ENCODE assay signal across 8 cellular contexts in the genomic region with DNA sequence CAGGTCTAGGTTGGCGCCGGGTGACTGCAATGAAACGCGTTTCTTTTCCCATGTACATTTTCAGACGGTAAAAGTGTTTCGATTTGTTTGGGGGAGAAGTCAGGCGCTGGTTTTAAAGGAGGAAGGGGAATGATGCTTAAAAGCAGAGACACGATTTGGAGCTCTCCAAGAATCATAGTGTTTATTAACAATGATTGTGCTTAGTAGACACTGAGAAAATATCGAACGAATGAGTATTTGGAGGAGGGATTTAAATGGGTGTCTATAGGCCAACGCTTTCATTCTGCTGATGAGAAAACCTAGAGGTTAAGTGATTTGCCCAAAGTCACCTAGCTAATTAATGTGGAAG. TPM values are rescaled to one million over a fixed set of nuclear protein-coding genes. Genes with fewer than 3 reads are reported as not detected.
DNase-seq lines count a peak whose midpoint lies in the region; ATAC-seq, FAIRE-seq and TF ChIP-seq lines count a peak whose summit lies in the region.

No MANE protein-coding gene starts in this region.

- peak overlapping the region; percentile 21; the same call in 1 of the 2 replicates for H3K18ac ChIP-seq in IMR-90 (ENCODE audit: low read depth, low read length)

- no peak overlapping the region for H4K5ac ChIP-seq in IMR-90 (ENCODE audit: low read depth, low read length)

- H2AK9ac ChIP-seq in IMR-90 (replicated peaks; ENCODE audit: low read depth, low read length, poor library complexity): no peak overlapping the region

- TF ChIP-seq POLR2A in IMR-90 (IDR thresholded peaks at IDR 0.05; ENCODE audit: low read depth, low read length): no peak

- H3K9ac ChIP-seq in IMR-90 (ENCODE audit: low read depth, low read length): peak overlapping the region; percentile 72
- peak overlapping the region; percentile 22 to 82 for H3K9ac ChIP-seq in kidney (ENCODE audit: low read length in 2 of 2)
- H3K9ac ChIP-seq in subcutaneous abdominal adipose tissue (ENCODE audit: low read length in 5 of 5): peak overlapping the region; percentile 80 to 94 (median 89)

- H3K9me3 ChIP-seq in IMR-90 (ENCODE audit: control insufficient read depth, insufficient read depth, low read length) (no peaks in the 10 kb centered on the region), kidney (ENCODE audit: control insufficient read depth in 1 of 2, low read length in 2 of 2) (no peaks in the 10 kb centered on the region), subcutaneous abdominal adipose tissue (ENCODE audit: control insufficient read depth in 5 of 5, low read length in 5 of 5) (peaks cover 0 to 5% (median 0%) of the 10 kb centered on the region in 5 donors)

- no peak overlapping the region for H3K4ac ChIP-seq in IMR-90 (ENCODE audit: low read depth, low read length)

- H2BK120ac ChIP-seq in IMR-90 (ENCODE audit: low read depth, low read length): no peak overlapping the region

- in situ Hi-C loops in IMR-90 (cut with MboI; ENCODE audit: low sequenced_read_pairs): no loop called here

- H2AFZ ChIP-seq in IMR-90 (replicated peaks; ENCODE audit: low read length, poor library complexity): peak overlapping the region; percentile 95

- no peak overlapping the region for H2BK20ac ChIP-seq in IMR-90 (ENCODE audit: low read depth, low read length)

- dilution Hi-C loops in IMR-90 (cut with HindIII; ENCODE audit: low sequenced_read_pairs, unreplicated experiment): no loop called here

- no peak overlapping the region for H2BK5ac ChIP-seq in IMR-90 (ENCODE audit: low read depth, low read length, poor library complexity, severe bottlenecking)

- FAIRE-seq in kidney (lab: Jason Lieb, UNC): no peak

- no peaks in the 10 kb centered on the region for H4K20me1 ChIP-seq in IMR-90 (ENCODE audit: insufficient read depth, low read length)

- intact Hi-C loops in IMR-90 (cut with micrococcal nuclease) (loop anchor here (2.0 kb wide), 1 partner anchor 36 kb away; the partner anchor contains the start of gene JAK1), kidney (cut with DNase I) (no loop called here)

- H4K8ac ChIP-seq in IMR-90 (ENCODE audit: low read depth in 2 of 2, low read length in 2 of 2): peak overlapping the region; percentile 38 to 50; a peak in 3 of 4 replicates

- CTCF ChIA-PET in IMR-90 (lab: Yijun Ruan, JAX): no interaction called here

- TF ChIP-seq RAD21 in IMR-90 (IDR thresholded peaks at IDR 0.05; ENCODE audit: low read length): no peak

- H3K4me3 ChIP-seq in IMR-90 (ENCODE audit: insufficient read depth, low read depth, low read length) (peak overlapping the region; percentile 58), kidney (ENCODE audit: low read length in 2 of 2) (peak overlapping the region; percentile 72 to 73), subcutaneous abdominal adipose tissue (ENCODE audit: low read depth in 1 of 5, low read length in 5 of 5) (peak overlapping the region; percentile 58 to 66 (median 65))

- TF ChIP-seq CTCF in IMR-90 (conservative IDR thresholded peaks at IDR 0.05; ENCODE audit: low read depth, low read length) (no peak), kidney (IDR thresholded peaks at IDR 0.05; ENCODE audit: borderline replicate concordance, extremely low read depth, insufficient read depth) (no peak)

- no peak overlapping the region for H2AK5ac ChIP-seq in IMR-90 (ENCODE audit: low read depth, low read length)

- H4K91ac ChIP-seq in IMR-90 (ENCODE audit: insufficient read depth, low read depth, low read length): no peak overlapping the region

- H3K4me2 ChIP-seq in IMR-90 (ENCODE audit: low read depth, low read length): peak overlapping the region; percentile 53

- H3K36me3 ChIP-seq in IMR-90 (ENCODE audit: control insufficient read depth, insufficient read depth, low read length): no peaks in the 10 kb centered on the region
- no peaks in the 10 kb centered on the region for H3K36me3 ChIP-seq in kidney (ENCODE audit: control insufficient read depth in 1 of 2, insufficient read depth in 2 of 2, low read length in 2 of 2)
- H3K36me3 ChIP-seq in subcutaneous abdominal adipose tissue (ENCODE audit: control insufficient read depth in 5 of 5, insufficient read depth in 5 of 5, low read length in 5 of 5): no peaks in the 10 kb centered on the region

- H3K27me3 ChIP-seq in IMR-90 (ENCODE audit: control insufficient read depth, insufficient read depth, low read length): no peaks in the 10 kb centered on the region
- no peaks in the 10 kb centered on the region for H3K27me3 ChIP-seq in subcutaneous abdominal adipose tissue (ENCODE audit: control insufficient read depth in 5 of 5, insufficient read depth in 4 of 5, low read length in 5 of 5)

- H2BK15ac ChIP-seq in IMR-90 (ENCODE audit: low read depth, low read length): 0 out of 3 replicates have a peak overlapping the region, but pooled peaks have one; percentile 19

- no peak for ATAC-seq in IMR-90 (ENCODE audit: low read depth)
- ATAC-seq in HG02571 (IDR thresholded peaks at IDR 0.05; ENCODE audit: unreplicated experiment): no peak
- ATAC-seq in HG02798 (IDR thresholded peaks at IDR 0.05; ENCODE audit: poor library complexity, unreplicated experiment): no peak
- ATAC-seq in GM18517 (IDR thresholded peaks at IDR 0.05; ENCODE audit: unreplicated experiment): no peak

- no TSS peak for BruUV-seq in IMR-90 (replicated peaks; lab: Mats Ljungman, UMichigan)

- peaks cover 8% of the 10 kb centered on the region for H3K9me1 ChIP-seq in IMR-90 (ENCODE audit: insufficient read depth, low read length)

- peak overlapping the region; percentile 13; the same call in 1 of the 2 replicates for H3K56ac ChIP-seq in IMR-90 (ENCODE audit: extremely low read depth, insufficient read depth, low read length)

- no peak overlapping the region; the same call in 1 of the 2 replicates for H3K14ac ChIP-seq in IMR-90 (replicated peaks; ENCODE audit: low read depth, low read length)

- no peak for DNase-seq in IMR-90
- DNase-seq in kidney: no peak
- no peak for DNase-seq in NCI-H345 (lab: John Stamatoyannopoulos, UW)

- peak overlapping the region; percentile 82 for H3K27ac ChIP-seq in IMR-90 (ENCODE audit: insufficient read depth, low read length)
- peak overlapping the region; percentile 19 for H3K27ac ChIP-seq in angular gyrus (ENCODE audit: low read depth, low read length)
- H3K27ac ChIP-seq in kidney (ENCODE audit: low read depth in 2 of 2, low read length in 2 of 2): peak overlapping the region; percentile 46 to 78
- peak overlapping the region; percentile 99 for H3K27ac ChIP-seq in subcutaneous abdominal adipose tissue (ENCODE audit: low read depth, low read length)

- H3K23ac ChIP-seq in IMR-90 (ENCODE audit: low read depth, low read length): peak overlapping the region; percentile 3; the same call in 1 of the 2 replicates

- peaks cover 0 to 6% of the 10 kb centered on the region in 2 experiments; a peak in 1 of 4 replicates for H3K79me1 ChIP-seq in IMR-90 (ENCODE audit: low read depth in 1 of 2, low read length in 2 of 2)

- 9% methylated on average over 4 of the region's 11 CpGs; no CpG with 5 or more reads in 1 of the 2 experiments for WGBS in IMR-90 (ENCODE audit: extremely low coverage in 2 of 2, insufficient read length in 1 of 2), 2 experiments

- H3K4me1 ChIP-seq in IMR-90 (ENCODE audit: control insufficient read depth, insufficient read depth, low read length) (peaks cover 9% of the 10 kb centered on the region), kidney (ENCODE audit: control insufficient read depth in 1 of 2, insufficient read depth in 1 of 2, low read depth in 1 of 2, low read length in 2 of 2) (peaks cover 4 to 10% of the 10 kb centered on the region in 2 donors), subcutaneous abdominal adipose tissue (ENCODE audit: control insufficient read depth in 5 of 5, insufficient read depth in 5 of 5, low read length in 5 of 5) (peaks cover 3 to 27% (median 18%) of the 10 kb centered on the region in 5 donors)

- POLR2A ChIA-PET in IMR-90 (lab: Charles Lee; ENCODE audit: unreplicated experiment): no interaction called here

TF ChIP-seq in IMR-90, 13 proteins besides CTCF, POLR2A, EP300 and RAD21 (continues in another document):
- TF ChIP-seq RCOR1 (IDR thresholded peaks at IDR 0.05; ENCODE audit: insufficient replicate concordance, low read length) (no peak), MXI1 (IDR thresholded peaks at IDR 0.05; ENCODE audit: borderline replicate concordance, low read depth, low read length) (no peak), SMC3 (IDR thresholded peaks at IDR 0.05; ENCODE audit: low read depth, low read length) (no peak), CHD1 (IDR thresholded peaks at IDR 0.05; ENCODE audit: low read depth, low read length) (no peak), ELK1 (IDR thresholded peaks at IDR 0.05; ENCODE audit: borderline replicate concordance, low read depth, low read length) (no peak), NFE2L2 (IDR thresholded peaks at IDR 0.05; ENCODE audit: low read depth, low read length) (no peak), MAZ (IDR thresholded peaks at IDR 0.05; ENCODE audit: borderline replicate concordance, low read depth, low read length) (no peak), FOS (IDR thresholded peaks at IDR 0.05; ENCODE audit: low read depth, low read length) (no peak), RFX5 (IDR thresholded peaks at IDR 0.05; ENCODE audit: low read depth, low read length) (no peak), CEBPB (IDR thresholded peaks at IDR 0.05; ENCODE audit: low read depth, low read length) (no peak), BHLHE40 (IDR thresholded peaks at IDR 0.05; ENCODE audit: low read depth, low read length) (no peak)
- TF ChIP-seq, protein P1, sequence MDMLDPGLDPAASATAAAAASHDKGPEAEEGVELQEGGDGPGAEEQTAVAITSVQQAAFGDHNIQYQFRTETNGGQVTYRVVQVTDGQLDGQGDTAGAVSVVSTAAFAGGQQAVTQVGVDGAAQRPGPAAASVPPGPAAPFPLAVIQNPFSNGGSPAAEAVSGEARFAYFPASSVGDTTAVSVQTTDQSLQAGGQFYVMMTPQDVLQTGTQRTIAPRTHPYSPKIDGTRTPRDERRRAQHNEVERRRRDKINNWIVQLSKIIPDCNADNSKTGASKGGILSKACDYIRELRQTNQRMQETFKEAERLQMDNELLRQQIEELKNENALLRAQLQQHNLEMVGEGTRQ (IDR thresholded peaks at IDR 0.05; ENCODE audit: low read depth, low read length): no peak

RNA-seq across cellular contexts. Expression of gene JAK1, which starts 36.9 kb away (rescaled TPM):
- total RNA-seq in IMR-90 (2012; rRNA removed) (101 and 103 TPM in 2 replicates), kidney (173 TPM)
- polyA plus RNA-seq in IMR-90 (2012; rRNA removed) (61.6 and 76.9 TPM in 2 replicates), kidney (ENCODE audit: insufficient read depth, low read depth, low replicate concordance) (33.6 TPM)
- 27.1 and 56.2 TPM in 2 replicates for polyA plus RNA-seq in IMR-90 (2012; cell fraction: cytosol; rRNA removed)
- polyA plus RNA-seq in IMR-90 (2012; cell fraction: nucleus; rRNA removed; ENCODE audit: low replicate concordance): 24.6 and 68.2 TPM in 2 replicates

Comparison
In these comparisons a context has a peak if more than half of its experiments do, and no peak if none do; other contexts are left out.
1. H3K27ac ChIP-seq: peak in every context shown above with its lines; median percentile 99 in subcutaneous abdominal adipose tissue; 82 in IMR-90; 62 in kidney; 19 in angular gyrus.